Comparison of ENCODE assay signal across 9 cellular contexts in genomic region chr21:45138199-45139002, GRCh38.
DNase-seq lines count a peak whose midpoint lies in the region; ATAC-seq and TF ChIP-seq lines count a peak whose summit lies in the region.
"Had no signal": no experiment of that assay in that cellular context is flagged by ENCODE, and none has a peak within 500 bp of the region (broad histone marks: within the 10 kb centered on the region; RNA-seq: fewer than 3 reads in every experiment).

No MANE protein-coding gene starts in this region.

- no peaks in the 10 kb centered on the region for H3K9me3 ChIP-seq in left lung
- H3K9me3 ChIP-seq: BLaER1 treated with 17β-estradiol and CSF1 and Interleukin-3, amounts not matched to agents 10 nM and 100 nM had no signal

- H3K36me3 ChIP-seq in left lung: no peaks in the 10 kb centered on the region

- intact Hi-C loops in activated B cell treated with CpG ODN at 0.5 μM for 24 hours (cut with micrococcal nuclease) (no loop called here), left lung (cut with DNase I) (no loop called here)

- ATAC-seq in activated B cell treated with CpG ODN at 0.5 μM for 24 hours (ENCODE audit: low read depth) (peak; percentile 43), left lung (peak; percentile 51), GM21381 (IDR thresholded peaks at IDR 0.05; ENCODE audit: unreplicated experiment) (no peak)

- no peaks in the 10 kb centered on the region for H3K27me3 ChIP-seq in left lung

- no peaks in the 10 kb centered on the region for H3K9me3 Mint-ChIP-seq in activated B cell treated with CpG ODN at 0.5 μM for 24 hours

- peaks cover 0 to 2% of the 10 kb centered on the region in 2 donors for H3K4me1 ChIP-seq in left lung

- no peak overlapping the region for H3K4me3 Mint-ChIP-seq in activated B cell treated with CpG ODN at 0.5 μM for 24 hours

- no peak overlapping the region for H3K27ac ChIP-seq in left lung
- H3K27ac ChIP-seq: BLaER1 treated with 17β-estradiol and CSF1 and Interleukin-3, amounts not matched to agents 10 nM and 100 nM had no signal

- H3K4me3 ChIP-seq in left lung: no peak overlapping the region
- H3K4me3 ChIP-seq: BLaER1 treated with 17β-estradiol and CSF1 and Interleukin-3, amounts not matched to agents 10 nM and 100 nM had no signal

- CTCF ChIA-PET in activated B cell treated with CpG ODN at 0.5 μM for 24 hours (lab: Charles Lee): interaction anchor here (0.7 to 7.5 kb wide), 37 partner anchors 9 to 673 kb away, joined by 3 to 218 read pairs (median 5); partner anchors contain the start of gene ADARB1

- TF ChIP-seq CTCF in activated B cell treated with CpG ODN at 0.5 μM for 24 hours (IDR thresholded peaks at IDR 0.05): peak; percentile 44
- TF ChIP-seq CTCF in left lung (IDR thresholded peaks at IDR 0.05): peak; percentile 76 to 78

- POLR2A ChIA-PET in activated B cell treated with CpG ODN at 0.5 μM for 24 hours (lab: Charles Lee): interaction anchor here (0.7 kb wide), 2 partner anchors 196 to 785 kb away, joined by 4 to 5 read pairs; no protein-coding TSS in a partner anchor

- H3K27ac Mint-ChIP-seq in activated B cell treated with CpG ODN at 0.5 μM for 24 hours: no peak overlapping the region

- peak; percentile 6 for DNase-seq in NCI-H146 (lab: John Stamatoyannopoulos, UW)
- no peak for DNase-seq in NCI-H146 treated with DMSO at 0.1 percent for 48 hours (lab: John Stamatoyannopoulos, UW; ENCODE audit: unreplicated experiment)
- peak; percentile 49 for DNase-seq in NCI-H1092 treated with DMSO at 0.1 percent for 48 hours (lab: John Stamatoyannopoulos, UW)
- peak; percentile 54 for DNase-seq in activated B cell treated with CpG ODN at 0.5 μM for 24 hours
- DNase-seq in central memory CD4-positive, alpha-beta T cell: peak; percentile 56
- peak in 1 of 2 donors; percentile 87 for DNase-seq in left lung
- DNase-seq in stimulated activated CD4-positive, alpha-beta T cell treated with anti-CD3 and anti-CD28 coated beads, TNF-alpha, amount 100 ng/mL, for 48 hours (ENCODE audit: low read depth in 3 of 3): peak; percentile 54 to 80 (median 61)

- H3K4me1 Mint-ChIP-seq in activated B cell treated with CpG ODN at 0.5 μM for 24 hours: peaks cover 15% of the 10 kb centered on the region

- H3K36me3 Mint-ChIP-seq in activated B cell treated with CpG ODN at 0.5 μM for 24 hours (ENCODE audit: low read depth): peaks cover 24% of the 10 kb centered on the region

- no peaks in the 10 kb centered on the region for H3K27me3 Mint-ChIP-seq in activated B cell treated with CpG ODN at 0.5 μM for 24 hours
